Comparison of ENCODE assay signal across 10 cellular contexts in the genomic region with DNA sequence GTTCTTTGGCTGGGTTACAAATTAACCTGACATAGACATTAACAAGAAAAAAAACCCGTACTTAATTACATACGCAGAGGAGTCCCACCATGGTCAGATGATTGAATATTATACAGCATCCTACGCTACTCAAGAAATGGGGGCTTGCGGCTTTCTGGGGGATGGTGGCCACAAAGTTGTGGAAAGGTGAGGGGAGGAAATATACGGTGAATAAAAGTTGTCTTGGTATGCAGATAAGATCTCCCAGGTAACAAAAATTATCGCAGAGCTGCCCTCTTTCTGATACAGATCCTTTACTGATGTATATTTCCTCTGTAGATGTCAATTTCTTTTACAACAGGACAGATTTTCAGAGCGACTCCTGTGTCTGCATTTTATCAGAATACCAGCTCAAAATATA. TPM values are rescaled to one million over a fixed set of nuclear protein-coding genes. Genes with fewer than 3 reads are reported as not detected.
A peak's percentile ranks its signal among the peaks of the same experiment; 100 is the strongest.
DNase-seq lines count a peak whose midpoint lies in the region; ATAC-seq and TF ChIP-seq lines count a peak whose summit lies in the region.
"Had no signal": no experiment of that assay in that cellular context is flagged by ENCODE, and none has a peak within 500 bp of the region (broad histone marks: within the 10 kb centered on the region; RNA-seq: fewer than 3 reads in every experiment).

No MANE protein-coding gene starts in this region.

- TF ChIP-seq CTCF in ascending aorta (IDR thresholded peaks at IDR 0.05) (no peak), liver (IDR thresholded peaks at IDR 0.05; ENCODE audit: low read depth, low read length, missing input control) (no peak)

- peaks cover 47% of the 10 kb centered on the region for H3K36me3 Mint-ChIP-seq in activated CD8-positive, alpha-beta memory T cell treated with anti-CD3 and anti-CD28 coated beads, Interleukin-2, amount 10 ng/mL, durations not matched to agents 7 days and 5 days

- no peak for DNase-seq in activated CD8-positive, alpha-beta memory T cell treated with anti-CD3 and anti-CD28 coated beads, Interleukin-2, amount 10 ng/mL, durations not matched to agents 7 days and 5 days
- no peak for DNase-seq in activated CD8-positive, alpha-beta memory T cell treated with anti-CD3 and anti-CD28 coated beads, Interleukin-2, amount 50 U/mL, for 48 hours
- DNase-seq in ascending aorta (ENCODE audit: low spot score in 2 of 2) (no peak), HuH-7 (ENCODE audit: low spot score) (no peak)
- DNase-seq in activated effector memory CD4-positive, alpha-beta T cell treated with anti-CD3 and anti-CD28 coated beads, Interleukin-2, amount 50 U/mL, for 16 hours, result no peak
- DNase-seq: stimulated activated CD4-positive, alpha-beta T cell treated with anti-CD3 and anti-CD28 coated beads, Interleukin-2, amount 100 ng/mL, for 48 hours had no signal

- no peaks in the 10 kb centered on the region for H3K9me3 ChIP-seq in ascending aorta
- no peaks in the 10 kb centered on the region for H3K9me3 ChIP-seq in liver (ENCODE audit: control insufficient read depth in 4 of 4, low read length in 3 of 4)
- H3K9me3 ChIP-seq in thymus (ENCODE audit: control insufficient read depth), result no peaks in the 10 kb centered on the region

- TF ChIP-seq RAD21 in liver (IDR thresholded peaks at IDR 0.05), result no peak

- H3K27me3 ChIP-seq in ascending aorta, result no peaks in the 10 kb centered on the region
- H3K27me3 ChIP-seq in liver (ENCODE audit: control insufficient read depth in 4 of 4, insufficient read depth in 4 of 4, low read length in 3 of 4), result no peaks in the 10 kb centered on the region
- no peaks in the 10 kb centered on the region for H3K27me3 ChIP-seq in thymus (ENCODE audit: control insufficient read depth, insufficient read depth)

- WGBS in liver, result 2% methylated on average over 7 of the region's 7 CpGs
- WGBS in thymus, result 2% methylated on average over 7 of the region's 7 CpGs

- no peak for ATAC-seq in activated CD8-positive, alpha-beta memory T cell treated with anti-CD3 and anti-CD28 coated beads, Interleukin-2, amount 10 ng/mL, durations not matched to agents 7 days and 5 days
- ATAC-seq in GM19397 (IDR thresholded peaks at IDR 0.05; ENCODE audit: unreplicated experiment), result no peak

- H3K4me1 ChIP-seq in ascending aorta (peaks cover 9 to 26% of the 10 kb centered on the region in 2 donors), liver (ENCODE audit: control insufficient read depth in 4 of 4, insufficient read depth in 4 of 4, low read length in 3 of 4) (peaks cover 5 to 33% (median 27%) of the 10 kb centered on the region in 4 donors), thymus (ENCODE audit: control insufficient read depth, insufficient read depth, low read length) (peaks cover 5% of the 10 kb centered on the region)

- H3K27me3 Mint-ChIP-seq in activated CD8-positive, alpha-beta memory T cell treated with anti-CD3 and anti-CD28 coated beads, Interleukin-2, amount 10 ng/mL, durations not matched to agents 7 days and 5 days, result no peaks in the 10 kb centered on the region

- H3K9ac ChIP-seq in liver (ENCODE audit: low read depth in 1 of 2, low read length in 2 of 2), result peak overlapping the region; percentile 73 to 91

- peak overlapping the region; percentile 96 for H3K4me3 Mint-ChIP-seq in activated CD8-positive, alpha-beta memory T cell treated with anti-CD3 and anti-CD28 coated beads, Interleukin-2, amount 10 ng/mL, durations not matched to agents 7 days and 5 days

- peak overlapping the region; percentile 72 to 83 for H3K4me3 ChIP-seq in ascending aorta
- H3K4me3 ChIP-seq in liver (ENCODE audit: low read depth in 1 of 3, low read length in 3 of 3), result peak overlapping the region; percentile 62 to 87 (median 86)
- H3K4me3 ChIP-seq in thymus (ENCODE audit: low read length), result peak overlapping the region; percentile 72

- H3K27ac ChIP-seq in ascending aorta, result peak overlapping the region; percentile 91 to 94
- H3K27ac ChIP-seq in liver (ENCODE audit: low read depth in 1 of 2, low read length in 2 of 2), result peak overlapping the region in 1 of 2 donors; percentile 89
- H3K27ac ChIP-seq in thymus (ENCODE audit: low read depth), result no peak overlapping the region

- H3K36me3 ChIP-seq in ascending aorta (peaks cover 0 to under 1% of the 10 kb centered on the region in 2 donors), liver (ENCODE audit: control insufficient read depth in 4 of 4, insufficient read depth in 3 of 4, low read depth in 1 of 4, low read length in 3 of 4) (peaks cover 0 to 2% (median 2%) of the 10 kb centered on the region in 4 donors), thymus (ENCODE audit: control insufficient read depth, insufficient read depth) (no peaks in the 10 kb centered on the region)

- peaks cover 47% of the 10 kb centered on the region for H3K4me1 Mint-ChIP-seq in activated CD8-positive, alpha-beta memory T cell treated with anti-CD3 and anti-CD28 coated beads, Interleukin-2, amount 10 ng/mL, durations not matched to agents 7 days and 5 days

- CTCF ChIA-PET in activated CD8-positive, alpha-beta memory T cell treated with anti-CD3 and anti-CD28 coated beads, Interleukin-2, amount 10 ng/mL, durations not matched to agents 7 days and 5 days (lab: Charles Lee), result interaction anchor here (1.3 to 5.2 kb wide), 6 partner anchors 10 to 261 kb away, joined by 4 to 37 read pairs (median 5); a partner anchor contains a TSS

- no peaks in the 10 kb centered on the region for H3K9me3 Mint-ChIP-seq in activated CD8-positive, alpha-beta memory T cell treated with anti-CD3 and anti-CD28 coated beads, Interleukin-2, amount 10 ng/mL, durations not matched to agents 7 days and 5 days (ENCODE audit: low read depth)

- intact Hi-C loops in ascending aorta (cut with DNase I), result loop anchor here (1.0 to 5.0 kb wide), 5 partner anchors 195 to 1577 kb away; a partner anchor contains a TSS

- H3K27ac Mint-ChIP-seq in activated CD8-positive, alpha-beta memory T cell treated with anti-CD3 and anti-CD28 coated beads, Interleukin-2, amount 10 ng/mL, durations not matched to agents 7 days and 5 days, result peak overlapping the region; percentile 98

TF ChIP-seq in liver, 16 proteins besides CTCF, POLR2A, EP300 and RAD21:
- no peak for TF ChIP-seq TAF1 (conservative IDR thresholded peaks at IDR 0.05)
- no peak for TF ChIP-seq HNF4G (IDR thresholded peaks at IDR 0.05)
- no peak for TF ChIP-seq NR2F2 (IDR thresholded peaks at IDR 0.05)
- no peak for TF ChIP-seq HNF4A (conservative IDR thresholded peaks at IDR 0.05)
- TF ChIP-seq FOXA2 (IDR thresholded peaks at IDR 0.05), result no peak
- TF ChIP-seq EGR1 (IDR thresholded peaks at IDR 0.05; ENCODE audit: low read depth in 2 of 2), result no peak
- no peak for TF ChIP-seq GABPA (IDR thresholded peaks at IDR 0.05 in 1 of 2, conservative IDR thresholded peaks at IDR 0.05 in 1 of 2)

RNA-seq across cellular contexts. Expression of a gene that starts 0.9 kb away (rescaled TPM):
- total RNA-seq in activated CD8-positive, alpha-beta memory T cell treated with anti-CD3 and anti-CD28 coated beads, Interleukin-2, amount 10 ng/mL, durations not matched to agents 7 days and 5 days, result 10 to 100 TPM; 38.9 to 56.4 TPM
- total RNA-seq in ascending aorta (7.9 TPM), liver (10 to 100 TPM in 1 of 2 donors, 1 to 10 TPM in 1; 6.9 to 13.4 TPM)
- polyA plus RNA-seq in liver (1 to 10 TPM; 1.6 to 3.0 TPM), thymus (21.3 TPM)

RNA-seq across cellular contexts. Expression of a gene that starts 1.1 kb away (rescaled TPM):
- total RNA-seq in activated CD8-positive, alpha-beta memory T cell treated with anti-CD3 and anti-CD28 coated beads, Interleukin-2, amount 10 ng/mL, durations not matched to agents 7 days and 5 days, result 100 to 1,000 TPM in 1 of 2 experiments, 10 to 100 TPM in 1; 87.5 to 102 TPM
- not detected for total RNA-seq in ascending aorta
- 10 to 100 TPM in 1 of 2 donors, under 1 TPM in 1; 0.08 to 45.2 TPM for total RNA-seq in liver
- 1 to 10 TPM in 1 of 2 donors, under 1 TPM in 1; 0.44 to 1.4 TPM for polyA plus RNA-seq in liver
- polyA plus RNA-seq in thymus, result 4.6 TPM

RNA-seq across cellular contexts. Expression of a gene that starts 28.2 kb away (rescaled TPM):
- total RNA-seq in activated CD8-positive, alpha-beta memory T cell treated with anti-CD3 and anti-CD28 coated beads, Interleukin-2, amount 10 ng/mL, durations not matched to agents 7 days and 5 days, result under 1 TPM in 1 of 2 experiments, not detected in 1; 0.02 TPM
- not detected for total RNA-seq in ascending aorta
- total RNA-seq in liver, result not detected
- under 1 TPM in 1 of 2 donors, not detected in 1; 0.01 TPM for polyA plus RNA-seq in liver
- 0.09 TPM for polyA plus RNA-seq in thymus
- total RNA-seq: SK-MEL-5 had no signal
